Comparison of ENCODE assay signal across 16 cellular contexts in genomic region chr11:498297-499181, GRCh38. TPM values are rescaled to one million over a fixed set of nuclear protein-coding genes. Genes with fewer than 3 reads are reported as not detected.
DNase-seq lines count a peak whose midpoint lies in the region; ATAC-seq, FAIRE-seq and TF ChIP-seq lines count a peak whose summit lies in the region.
"Had no signal": no experiment of that assay in that cellular context is flagged by ENCODE, and none has a peak within 500 bp of the region (broad histone marks: within the 10 kb centered on the region; RNA-seq: fewer than 3 reads in every experiment).

No MANE protein-coding gene starts in this region.

- TF ChIP-seq CTCF in H9 (conservative IDR thresholded peaks at IDR 0.05) (no peak), K562 (IDR thresholded peaks at IDR 0.05 in 2 of 3, conservative IDR thresholded peaks at IDR 0.05 in 1 of 3; ENCODE audit: insufficient read depth in 2 of 3, low read depth in 1 of 3, low read length in 3 of 3) (no peak)

- peaks cover 41 to 74% (median 64%) of the 10 kb centered on the region in 3 experiments for H3K36me3 Mint-ChIP-seq in H9 (ENCODE audit: insufficient read depth in 1 of 3, low read depth in 3 of 3)

- peaks cover 3% of the 10 kb centered on the region for H3K9me1 ChIP-seq in K562 (ENCODE audit: control insufficient read depth, insufficient read depth, low read length)

- H3K4me3 Mint-ChIP-seq in H9 = no peak overlapping the region
- H3K4me3 Mint-ChIP-seq: stimulated activated memory B cell treated with anti-CD40 and anti-IgM and Interleukin-4, amounts not matched to agents 10 μg/mL and 1 μg/mL and 100 μg/mL, for 72 hours had no signal

- H3K23me2 ChIP-seq in H9 (ENCODE audit: insufficient read length, low read depth, low read length, poor library complexity, severe bottlenecking) = no peaks in the 10 kb centered on the region

- intact Hi-C loops in K562 (cut with micrococcal nuclease) = no loop called here

- no peak overlapping the region for H2AK5ac ChIP-seq in H9 (ENCODE audit: insufficient read length, low read length)

- ATAC-seq in K562 (no peak), left lobe of liver (no peak)
- ATAC-seq: foreskin keratinocyte; pancreas; stimulated activated memory B cell treated with anti-CD40 and anti-IgM and Interleukin-4, amounts not matched to agents 10 μg/mL and 1 μg/mL and 100 μg/mL, for 72 hours had no signal

- no peak overlapping the region for H3K4ac ChIP-seq in H9 (ENCODE audit: low read depth, low read length)

- no peaks in the 10 kb centered on the region for H3K79me1 ChIP-seq in H9 (ENCODE audit: insufficient read depth, low read depth, low read length, poor library complexity, severe bottlenecking)

- no peak overlapping the region for H4K91ac ChIP-seq in H9 (ENCODE audit: insufficient read length, low read depth, low read length)

- H3K27me3 ChIP-seq in H9 (ENCODE audit: insufficient read depth, low read length) (no peaks in the 10 kb centered on the region), K562 (ENCODE audit: control insufficient read depth in 2 of 2, insufficient read depth in 2 of 2, low read length in 2 of 2) (no peaks in the 10 kb centered on the region)
- H3K27me3 ChIP-seq: BE2C, foreskin keratinocyte, pancreas had no signal

- H2BK12ac ChIP-seq in H9 (ENCODE audit: insufficient read length, low read depth, low read length) = no peak overlapping the region

- H2BK15ac ChIP-seq in H9 (ENCODE audit: low read depth, low read length) = no peak overlapping the region

- no peak for TF ChIP-seq RAD21 in K562 (CRISPR knock-in tag; conservative IDR thresholded peaks at IDR 0.05 in 1 of 2, IDR thresholded peaks at IDR 0.05 in 1 of 2)

- peak overlapping the region in 1 of 3 experiments; percentile 67; a peak in 1 of 7 replicates for H3K27ac Mint-ChIP-seq in H9

- H3K4me1 ChIP-seq in H9 (ENCODE audit: insufficient read depth, low read length) = no peaks in the 10 kb centered on the region
- H3K4me1 ChIP-seq in K562 (replicated peaks in 1 of 2; ENCODE audit: control insufficient read depth in 2 of 2, insufficient read depth in 2 of 2, low read length in 2 of 2) = peaks cover 5 to 70% of the 10 kb centered on the region in 2 experiments
- H3K4me1 ChIP-seq: BE2C, foreskin keratinocyte, pancreas had no signal

- H4K5ac ChIP-seq in H9 (ENCODE audit: insufficient read length, low read depth, low read length) = no peak overlapping the region

- CTCF ChIA-PET in K562 (lab: Yijun Ruan, JAX; ENCODE audit: low intra/inter-chr PET ratio) = no interaction called here

- in situ Hi-C loops in K562 (cut with MboI) = no loop called here

- H3K4me3 ChIP-seq in K562 = no peak overlapping the region
- H3K4me3 ChIP-seq: pancreas, smooth muscle cell had no signal

- H3K23ac ChIP-seq in H9 (ENCODE audit: insufficient read length, low read depth, low read length) = no peak overlapping the region

- H3K36me3 ChIP-seq in K562 (ENCODE audit: control insufficient read depth, insufficient read depth, low read length) = peaks cover 92% of the 10 kb centered on the region

- H3K27me3 Mint-ChIP-seq in H9 (ENCODE audit: low read depth) = peaks cover 4% of the 10 kb centered on the region; the same call in 1 of the 2 replicates
- H3K27me3 Mint-ChIP-seq: stimulated activated memory B cell treated with anti-CD40 and anti-IgM and Interleukin-4, amounts not matched to agents 10 μg/mL and 1 μg/mL and 100 μg/mL, for 72 hours had no signal

- POLR2A ChIA-PET in K562 (lab: Yijun Ruan, JAX) = interaction anchor here (0.6 to 1.8 kb wide), 4 partner anchors 8 to 274 kb away, joined by 3 to 9 read pairs (median 3); partner anchors contain the start of gene RNH1

- H3K14ac ChIP-seq in H9 (ENCODE audit: insufficient read depth, low read length) = no peak overlapping the region

- H3K4me1 Mint-ChIP-seq in H9 = no peaks in the 10 kb centered on the region

- no peak overlapping the region for H3K18ac ChIP-seq in H9 (ENCODE audit: insufficient read length, low read depth, low read length)

- no peak overlapping the region for H3T11ph ChIP-seq in H9 (ENCODE audit: low read length)

- BruUV-seq in K562 (replicated peaks; lab: Mats Ljungman, UMichigan) = no TSS peak

- peaks cover 12% of the 10 kb centered on the region in 2 experiments for H3K9me3 Mint-ChIP-seq in H9
- H3K9me3 Mint-ChIP-seq: activated T-helper 2 cell treated with anti-CD3 and anti-CD28 coated beads, Interferon-gamma antibody, Interleukin-2, Interleukin-4, amounts not matched to agents 10 μg/mL and 5 μg/mL and 100 μg/mL, durations not matched to agents 14 hours and 24 hours and 36 hours; stimulated activated memory B cell treated with anti-CD40 and anti-IgM and Interleukin-4, amounts not matched to agents 10 μg/mL and 1 μg/mL and 100 μg/mL, for 72 hours had no signal

- H3K56ac ChIP-seq in H9 (ENCODE audit: insufficient read length, low read depth, low read length) = no peak overlapping the region

- no peak for TF ChIP-seq EP300 in K562 (IDR thresholded peaks at IDR 0.05; ENCODE audit: low read length)

- WGBS in H9 (ENCODE audit: extremely low coverage, insufficient read length, low lambda C conversion rate) = no CpG with 5 or more reads among the region's 39 CpGs
- 98% methylated on average over 16 of the region's 39 CpGs for WGBS in K562 (ENCODE audit: insufficient coverage, low coverage, missing lambda C conversion rate)

- H4K8ac ChIP-seq in H9 (replicated peaks; ENCODE audit: insufficient read length, low read depth, low read length) = no peak overlapping the region

- H3K9me3 ChIP-seq in H9 (ENCODE audit: control insufficient read depth, low read depth, low read length) (no peaks in the 10 kb centered on the region), K562 (replicated peaks; ENCODE audit: control insufficient read depth, insufficient read depth, low read depth, low read length) (peaks cover 4% of the 10 kb centered on the region)
- H3K9me3 ChIP-seq: BE2C, pancreas had no signal

- H3K4me2 ChIP-seq in H9 (ENCODE audit: insufficient read depth, insufficient read length, low read length) (no peak overlapping the region), K562 (ENCODE audit: insufficient read depth, low read length) (no peak overlapping the region)
- H3K4me2 ChIP-seq: smooth muscle cell had no signal

- H3K9ac ChIP-seq in H9 (ENCODE audit: extremely low read depth, insufficient read length, low read length) = no peak overlapping the region
- no peak overlapping the region; a peak in 1 of 4 replicates for H3K9ac ChIP-seq in K562 (ENCODE audit: insufficient read depth in 1 of 2, low read depth in 2 of 2, low read length in 2 of 2)

- DNase-seq in H9 (peak; percentile 23), K562 (ENCODE audit: extremely low read depth in 1 of 4, low spot score in 3 of 4) (no peak), left lobe of liver (ENCODE audit: low spot score) (peak; percentile 45), NCI-H2081 treated with DMSO at 0.1 percent for 48 hours (lab: John Stamatoyannopoulos, UW) (no peak)
- DNase-seq in activated CD8-positive, alpha-beta memory T cell treated with anti-CD3 and anti-CD28 coated beads for 24 hours = no peak
- DNase-seq: amniotic stem cell, BE2C, foreskin keratinocyte, HCEC 1CT, NCI-H345, trophoblast cell had no signal

- no peak overlapping the region for H3K27ac ChIP-seq in H9 (ENCODE audit: insufficient read length, low read depth, low read length)
- no peak overlapping the region for H3K27ac ChIP-seq in K562 (ENCODE audit: extremely low read depth, low read depth, low read length)
- H3K27ac ChIP-seq: foreskin keratinocyte, pancreas had no signal

- TF ChIP-seq POLR2A in K562 (conservative IDR thresholded peaks at IDR 0.05) = no peak

- no peak overlapping the region for H2BK5ac ChIP-seq in H9 (ENCODE audit: insufficient read length, low read length)

- no peak overlapping the region for H2BK20ac ChIP-seq in H9 (ENCODE audit: low read depth, low read length, poor library complexity, severe bottlenecking)

- FAIRE-seq in K562 (lab: Jason Lieb, UNC) = no peak
- FAIRE-seq: pancreas had no signal

- H4K20me1 ChIP-seq in H9 (ENCODE audit: control insufficient read depth, insufficient read depth, insufficient read length) (no peaks in the 10 kb centered on the region), K562 (replicated peaks; ENCODE audit: control insufficient read depth, insufficient read depth, low read length) (no peaks in the 10 kb centered on the region)

- no peak overlapping the region for H2BK120ac ChIP-seq in H9 (ENCODE audit: low read depth, low read length, poor library complexity, severe bottlenecking)

- H3K79me2 ChIP-seq in H9 (ENCODE audit: insufficient read depth, low read length) (no peaks in the 10 kb centered on the region), K562 (ENCODE audit: control insufficient read depth, insufficient read depth, low read length) (peaks cover 31% of the 10 kb centered on the region)

- no peak overlapping the region for H2AFZ ChIP-seq in H9 (ENCODE audit: low read length)
- no peak overlapping the region for H2AFZ ChIP-seq in K562 (ENCODE audit: low read depth, low read length)

RNA-seq across cellular contexts. Expression of gene RNH1, which starts 8.5 kb away (rescaled TPM):
- total RNA-seq in H9 (2021) = 60.0 and 67.0 TPM in 2 replicates
- total RNA-seq in K562 (2011; cell fraction: chromatin; rRNA removed; ENCODE audit: low replicate concordance) = 70.8 and 222 TPM in 2 replicates
- 197 and 200 TPM in 2 replicates for total RNA-seq in K562 (2011; cell fraction: nucleolus; rRNA removed)
- total RNA-seq in K562 (2011; cell fraction: nucleoplasm; rRNA removed) = 94.3 and 102 TPM in 2 replicates
- total RNA-seq in K562 (2014; rRNA removed) = 159 and 178 TPM in 2 replicates
- 12.9 and 20.3 TPM in 2 replicates for total RNA-seq in K562 (2014; rRNA removed; fragmentation: Illumina TruSeq; extraction: Trizol)
- total RNA-seq in K562 (2015; rRNA removed; fragmentation: Illumina TruSeq; extraction: Trizol) = 97.2 and 102 TPM in 2 replicates
- total RNA-seq in K562 (2021) = 160 and 164 TPM in 2 replicates
- polyA plus RNA-seq in K562 (2011; rRNA removed) = 38.5 and 71.1 TPM in 2 replicates
- polyA plus RNA-seq in K562 (2011; cell fraction: cytosol; rRNA removed) = 53.4 and 159 TPM in 2 replicates
- polyA plus RNA-seq in K562 (2011; cell fraction: nucleus; rRNA removed) = 178 and 263 TPM in 2 replicates
- polyA plus RNA-seq in K562 (2012) = 144 and 249 TPM in 2 replicates
- polyA plus RNA-seq in K562 (2014; fragmentation: Illumina TruSeq; extraction: Trizol) = 44.3 and 107 TPM in 2 replicates
- polyA plus RNA-seq in K562 (2014; fragmentation: Nextera tagmentation; extraction: Ambion mirVana) = 10 to 100 TPM in 1 of 2 experiments, 1 to 10 TPM in 1; 2.5 to 11.8 TPM
- 104 and 114 TPM in 2 replicates for polyA plus RNA-seq in K562 (2014; rRNA removed)
- polyA minus RNA-seq in K562 (2011; rRNA and poly(A)+ RNA removed) = 18.1 and 34.7 TPM in 2 replicates
- polyA minus RNA-seq in K562 (2011; cell fraction: cytosol; rRNA and poly(A)+ RNA removed) = 72.0 and 82.7 TPM in 2 replicates
- polyA minus RNA-seq in K562 (2011; cell fraction: nucleus; rRNA and poly(A)+ RNA removed) = 72.2 and 76.6 TPM in 2 replicates
- 85.4 TPM for total RNA-seq in left lobe of liver

RNA-seq across cellular contexts. Expression of gene HRAS, which starts 36.8 kb away (rescaled TPM):
- total RNA-seq in H9 (2021) (61.8 and 66.0 TPM in 2 replicates), K562 (2014; rRNA removed) (73.5 and 75.9 TPM in 2 replicates), K562 (2014; rRNA removed; fragmentation: Illumina TruSeq; extraction: Trizol) (11.3 and 16.8 TPM in 2 replicates), K562 (2015; rRNA removed; fragmentation: Illumina TruSeq; extraction: Trizol) (41.3 and 43.3 TPM in 2 replicates), K562 (2021) (64.9 and 68.5 TPM in 2 replicates), left lobe of liver (12.9 TPM)
- 31.9 and 88.4 TPM in 2 replicates for total RNA-seq in K562 (2011; cell fraction: chromatin; rRNA removed; ENCODE audit: low replicate concordance)
- total RNA-seq in K562 (2011; cell fraction: nucleolus; rRNA removed) = 70.2 and 80.9 TPM in 2 replicates
- total RNA-seq in K562 (2011; cell fraction: nucleoplasm; rRNA removed) = 37.3 and 47.9 TPM in 2 replicates
- polyA plus RNA-seq in K562 (2011; rRNA removed) (29.6 and 34.9 TPM in 2 replicates), K562 (2014; fragmentation: Illumina TruSeq; extraction: Trizol) (28.0 and 46.2 TPM in 2 replicates), K562 (2014; fragmentation: Nextera tagmentation; extraction: Ambion mirVana) (1 to 10 TPM; 2.8 to 5.8 TPM), K562 (2014; rRNA removed) (52.0 and 61.3 TPM in 2 replicates)
- 39.3 and 69.6 TPM in 2 replicates for polyA plus RNA-seq in K562 (2011; cell fraction: cytosol; rRNA removed)
- 98.3 and 113 TPM in 2 replicates for polyA plus RNA-seq in K562 (2011; cell fraction: nucleus; rRNA removed)
- 47.4 and 91.9 TPM in 2 replicates for polyA plus RNA-seq in K562 (2012)
- polyA minus RNA-seq in K562 (2011; rRNA and poly(A)+ RNA removed) = 17.3 and 37.2 TPM in 2 replicates
- 18.2 and 20.6 TPM in 2 replicates for polyA minus RNA-seq in K562 (2011; cell fraction: cytosol; rRNA and poly(A)+ RNA removed)
- 13.1 and 25.3 TPM in 2 replicates for polyA minus RNA-seq in K562 (2011; cell fraction: nucleus; rRNA and poly(A)+ RNA removed)

RNA-seq across cellular contexts. Expression of gene LRRC56, which starts 38.8 kb away (rescaled TPM):
- 3.1 and 3.4 TPM in 2 replicates for total RNA-seq in H9 (2021)
- total RNA-seq in K562 (2011; cell fraction: chromatin; rRNA removed; ENCODE audit: low replicate concordance) = 8.0 and 39.1 TPM in 2 replicates
- 24.1 and 24.3 TPM in 2 replicates for total RNA-seq in K562 (2011; cell fraction: nucleolus; rRNA removed)
- 9.9 and 12.5 TPM in 2 replicates for total RNA-seq in K562 (2011; cell fraction: nucleoplasm; rRNA removed)
- 1.5 and 1.6 TPM in 2 replicates for total RNA-seq in K562 (2014; rRNA removed)
- total RNA-seq in K562 (2014; rRNA removed; fragmentation: Illumina TruSeq; extraction: Trizol) = 0.13 and 0.22 TPM in 2 replicates
- total RNA-seq in K562 (2015; rRNA removed; fragmentation: Illumina TruSeq; extraction: Trizol) = 1.0 and 1.3 TPM in 2 replicates
- 3.4 and 4.5 TPM in 2 replicates for total RNA-seq in K562 (2021)
- 1.0 and 1.6 TPM in 2 replicates for polyA plus RNA-seq in K562 (2011; rRNA removed)
- polyA plus RNA-seq in K562 (2011; cell fraction: cytosol; rRNA removed) = 0.84 and 3.6 TPM in 2 replicates
- 11.6 and 26.8 TPM in 2 replicates for polyA plus RNA-seq in K562 (2011; cell fraction: nucleus; rRNA removed)
- 3.3 and 10.8 TPM in 2 replicates for polyA plus RNA-seq in K562 (2012)
- polyA plus RNA-seq in K562 (2014; fragmentation: Illumina TruSeq; extraction: Trizol) = 0.61 and 1.4 TPM in 2 replicates
- polyA plus RNA-seq in K562 (2014; fragmentation: Nextera tagmentation; extraction: Ambion mirVana) = under 1 TPM in 1 of 2 experiments, not detected in 1; 0.03 TPM
- 3.6 and 4.3 TPM in 2 replicates for polyA plus RNA-seq in K562 (2014; rRNA removed)
- 0.45 and 0.77 TPM in 2 replicates for polyA minus RNA-seq in K562 (2011; rRNA and poly(A)+ RNA removed)
- 0.86 and 1.1 TPM in 2 replicates for polyA minus RNA-seq in K562 (2011; cell fraction: cytosol; rRNA and poly(A)+ RNA removed)
- polyA minus RNA-seq in K562 (2011; cell fraction: nucleus; rRNA and poly(A)+ RNA removed) = 3.6 and 4.6 TPM in 2 replicates
- total RNA-seq in left lobe of liver = 0.93 TPM

RNA-seq across cellular contexts. Expression of gene PTDSS2, which starts 48.5 kb away (rescaled TPM):
- total RNA-seq in H9 (2021) = 53.4 and 55.3 TPM in 2 replicates
- 105 and 295 TPM in 2 replicates for total RNA-seq in K562 (2011; cell fraction: chromatin; rRNA removed; ENCODE audit: low replicate concordance)
- total RNA-seq in K562 (2011; cell fraction: nucleolus; rRNA removed) = 221 and 222 TPM in 2 replicates
- total RNA-seq in K562 (2011; cell fraction: nucleoplasm; rRNA removed) = 123 and 136 TPM in 2 replicates
- total RNA-seq in K562 (2014; rRNA removed) = 42.4 and 61.4 TPM in 2 replicates
- 7.7 and 10.3 TPM in 2 replicates for total RNA-seq in K562 (2014; rRNA removed; fragmentation: Illumina TruSeq; extraction: Trizol)
- total RNA-seq in K562 (2015; rRNA removed; fragmentation: Illumina TruSeq; extraction: Trizol) = 17.2 and 19.2 TPM in 2 replicates
- 51.4 and 53.9 TPM in 2 replicates for total RNA-seq in K562 (2021)
- polyA plus RNA-seq in K562 (2011; rRNA removed) = 22.4 and 36.2 TPM in 2 replicates
- 31.4 and 55.2 TPM in 2 replicates for polyA plus RNA-seq in K562 (2011; cell fraction: cytosol; rRNA removed)
- polyA plus RNA-seq in K562 (2011; cell fraction: nucleus; rRNA removed) = 204 and 221 TPM in 2 replicates
- polyA plus RNA-seq in K562 (2012) = 33.8 and 52.0 TPM in 2 replicates
- polyA plus RNA-seq in K562 (2014; fragmentation: Illumina TruSeq; extraction: Trizol) = 16.9 and 25.2 TPM in 2 replicates
- 1 to 10 TPM in 1 of 2 experiments, under 1 TPM in 1; 0.45 to 1.1 TPM for polyA plus RNA-seq in K562 (2014; fragmentation: Nextera tagmentation; extraction: Ambion mirVana)
- 36.8 and 38.3 TPM in 2 replicates for polyA plus RNA-seq in K562 (2014; rRNA removed)
- polyA minus RNA-seq in K562 (2011; rRNA and poly(A)+ RNA removed) = 21.0 and 25.3 TPM in 2 replicates
- 26.6 and 30.7 TPM in 2 replicates for polyA minus RNA-seq in K562 (2011; cell fraction: cytosol; rRNA and poly(A)+ RNA removed)
- polyA minus RNA-seq in K562 (2011; cell fraction: nucleus; rRNA and poly(A)+ RNA removed) = 37.0 and 51.1 TPM in 2 replicates
- total RNA-seq in left lobe of liver = 10.2 TPM

RNA-seq across cellular contexts. Expression of gene ANO9, which starts 56.7 kb away (rescaled TPM):
- total RNA-seq in H9 (2021) (12.3 and 13.1 TPM in 2 replicates), K562 (2014; rRNA removed) (4.9 and 5.1 TPM in 2 replicates), K562 (2014; rRNA removed; fragmentation: Illumina TruSeq; extraction: Trizol) (1.0 and 1.1 TPM in 2 replicates), K562 (2015; rRNA removed; fragmentation: Illumina TruSeq; extraction: Trizol) (3.8 TPM in 2 replicates), K562 (2021) (9.3 and 14.5 TPM in 2 replicates), left lobe of liver (0.83 TPM)
- 28.4 and 83.6 TPM in 2 replicates for total RNA-seq in K562 (2011; cell fraction: chromatin; rRNA removed; ENCODE audit: low replicate concordance)
- 54.4 and 56.8 TPM in 2 replicates for total RNA-seq in K562 (2011; cell fraction: nucleolus; rRNA removed)
- 33.9 and 40.5 TPM in 2 replicates for total RNA-seq in K562 (2011; cell fraction: nucleoplasm; rRNA removed)
- polyA plus RNA-seq in K562 (2011; rRNA removed) (5.4 and 19.1 TPM in 2 replicates), K562 (2014; fragmentation: Illumina TruSeq; extraction: Trizol) (4.5 and 5.5 TPM in 2 replicates), K562 (2014; fragmentation: Nextera tagmentation; extraction: Ambion mirVana) (under 1 TPM; 0.20 to 0.27 TPM), K562 (2014; rRNA removed) (10.7 and 10.8 TPM in 2 replicates)
- polyA plus RNA-seq in K562 (2011; cell fraction: cytosol; rRNA removed) = 4.1 and 4.3 TPM in 2 replicates
- polyA plus RNA-seq in K562 (2011; cell fraction: nucleus; rRNA removed) = 179 and 200 TPM in 2 replicates
- polyA plus RNA-seq in K562 (2012) = 11.4 and 33.5 TPM in 2 replicates
- polyA minus RNA-seq in K562 (2011; rRNA and poly(A)+ RNA removed) = 1.3 and 1.4 TPM in 2 replicates
- polyA minus RNA-seq in K562 (2011; cell fraction: cytosol; rRNA and poly(A)+ RNA removed) = 2.9 and 3.2 TPM in 2 replicates
- 19.4 and 27.1 TPM in 2 replicates for polyA minus RNA-seq in K562 (2011; cell fraction: nucleus; rRNA and poly(A)+ RNA removed)
- total RNA-seq: cerebellum had no signal

Comparison
In these comparisons a context has a peak if more than half of its experiments do, and no peak if none do; other contexts are left out.
1. DNase-seq: peak in H9 (single experiment) and left lobe of liver (single experiment); none in K562 (0 of 4), activated CD8-positive, alpha-beta memory T cell treated with anti-CD3 and anti-CD28 coated beads for 24 hours (single experiment) and NCI-H2081 treated with DMSO at 0.1 percent for 48 hours (single experiment).